Comparison of ENCODE assay signal across 25 cellular contexts in genomic region chr7:14606101-14606500, GRCh38.
A peak's percentile ranks its signal among the peaks of the same experiment; 100 is the strongest.
DNase-seq lines count a peak whose midpoint lies in the region; ATAC-seq and TF ChIP-seq lines count a peak whose summit lies in the region.
"Had no signal": no experiment of that assay in that cellular context is flagged by ENCODE, and none has a peak within 500 bp of the region (broad histone marks: within the 10 kb centered on the region; RNA-seq: fewer than 3 reads in every experiment).

No MANE protein-coding gene starts in this region.

- H3K9me3 ChIP-seq in HUES48 (ENCODE audit: control insufficient read depth, insufficient read depth, low read length) (no peaks in the 10 kb centered on the region), uterus (no peaks in the 10 kb centered on the region)
- H3K9me3 ChIP-seq in naive thymus-derived CD4-positive, alpha-beta T cell (ENCODE audit: control insufficient read depth in 2 of 3, low read length in 3 of 3): no peaks in the 10 kb centered on the region
- H3K9me3 ChIP-seq: A549, Peyer's patch, thyroid gland had no signal

- in situ Hi-C loops in brain microvascular endothelial cell (cut with HindIII; ENCODE audit: low pct_ligation_motif_present, low sequenced_read_pairs): no loop called here

- H3K27ac Mint-ChIP-seq in naive thymus-derived CD4-positive, alpha-beta T cell: no peak overlapping the region
- H3K27ac Mint-ChIP-seq: activated CD4-positive, alpha-beta memory T cell treated with anti-CD3 and anti-CD28 coated beads, Interleukin-2, amount 10 ng/mL, durations not matched to agents 7 days and 5 days; activated naive CD4-positive, alpha-beta T cell treated with anti-CD3 and anti-CD28 coated beads for 36 hours; activated T-cell treated with anti-CD3 and anti-CD28 coated beads, Interleukin-2, amount 50 U/mL, for 24 hours; CD4-positive, alpha-beta T cell; nephron; stimulated activated naive B cell treated with anti-CD40 and anti-IgM and Interleukin-4, amounts not matched to agents 10 μg/mL and 1 μg/mL and 100 μg/mL, for 72 hours had no signal

- no peaks in the 10 kb centered on the region for H3K36me3 ChIP-seq in ACC112 (ENCODE audit: insufficient read depth, low read length)
- no peaks in the 10 kb centered on the region for H3K36me3 ChIP-seq in HUES48 (ENCODE audit: control insufficient read depth, insufficient read depth, low read length)
- no peaks in the 10 kb centered on the region for H3K36me3 ChIP-seq in brain microvascular endothelial cell (replicated peaks)
- H3K36me3 ChIP-seq in uterus: no peaks in the 10 kb centered on the region
- no peaks in the 10 kb centered on the region for H3K36me3 ChIP-seq in naive thymus-derived CD4-positive, alpha-beta T cell (ENCODE audit: control insufficient read depth in 2 of 3, insufficient read depth in 3 of 3, low read length in 3 of 3)
- H3K36me3 ChIP-seq: Peyer's patch, thyroid gland had no signal

- H3K4me1 Mint-ChIP-seq in naive thymus-derived CD4-positive, alpha-beta T cell: no peaks in the 10 kb centered on the region
- H3K4me1 Mint-ChIP-seq: activated CD4-positive, alpha-beta memory T cell treated with anti-CD3 and anti-CD28 coated beads, Interleukin-2, amount 10 ng/mL, durations not matched to agents 7 days and 5 days; nephron; stimulated activated naive B cell treated with anti-CD40 and anti-IgM and Interleukin-4, amounts not matched to agents 10 μg/mL and 1 μg/mL and 100 μg/mL, for 72 hours had no signal

- no peaks in the 10 kb centered on the region for H3K79me2 ChIP-seq in ACC112 (ENCODE audit: control insufficient read depth, insufficient read depth, low read length, unreplicated experiment)

- H3K4me3 ChIP-seq in ACC112 (ENCODE audit: low read depth, low read length) (no peak overlapping the region), HUES48 (ENCODE audit: low read depth, low read length) (no peak overlapping the region), brain microvascular endothelial cell (ENCODE audit: low read depth, low read length) (no peak overlapping the region), uterus (no peak overlapping the region)
- H3K4me3 ChIP-seq in naive thymus-derived CD4-positive, alpha-beta T cell (ENCODE audit: low read length): no peak overlapping the region
- H3K4me3 ChIP-seq: A549, dorsolateral prefrontal cortex, Peyer's patch, thyroid gland had no signal

- H2AFZ ChIP-seq in ACC112 (ENCODE audit: low read length, unreplicated experiment): peak overlapping the region; percentile 57

- TF ChIP-seq CTCF in brain microvascular endothelial cell (IDR thresholded peaks at IDR 0.05; ENCODE audit: low read depth, low read length, missing control alignments) (no peak), uterus (IDR thresholded peaks at IDR 0.05) (no peak)

- H3K36me3 Mint-ChIP-seq in naive thymus-derived CD4-positive, alpha-beta T cell: no peaks in the 10 kb centered on the region
- H3K36me3 Mint-ChIP-seq: stimulated activated naive B cell treated with anti-CD40 and anti-IgM and Interleukin-4, amounts not matched to agents 10 μg/mL and 1 μg/mL and 100 μg/mL, for 72 hours had no signal

- TF ChIP-seq POLR2A in uterus (IDR thresholded peaks at IDR 0.05): no peak

- H3K27me3 ChIP-seq in ACC112 (ENCODE audit: insufficient read depth, low read length): no peaks in the 10 kb centered on the region
- no peaks in the 10 kb centered on the region for H3K27me3 ChIP-seq in HUES48 (ENCODE audit: control insufficient read depth, insufficient read depth, low read length)
- no peaks in the 10 kb centered on the region for H3K27me3 ChIP-seq in brain microvascular endothelial cell (replicated peaks)
- no peaks in the 10 kb centered on the region for H3K27me3 ChIP-seq in uterus
- no peaks in the 10 kb centered on the region for H3K27me3 ChIP-seq in naive thymus-derived CD4-positive, alpha-beta T cell (ENCODE audit: control insufficient read depth in 2 of 2, insufficient read depth in 2 of 2, low read length in 2 of 2)
- H3K27me3 ChIP-seq: dorsolateral prefrontal cortex, Peyer's patch, thyroid gland had no signal

- DNase-seq in brain microvascular endothelial cell (peak; percentile 48), kidney tubule cell (ENCODE audit: low spot score) (peak; percentile 32), uterus (no peak), NCI-H1092 (lab: John Stamatoyannopoulos, UW) (no peak)
- no peak for DNase-seq in naive thymus-derived CD4-positive, alpha-beta T cell
- no peak for DNase-seq in stimulated activated CD4-positive, alpha-beta T cell treated with anti-CD3 and anti-CD28 coated beads, Interleukin-2, amount 100 ng/mL, for 48 hours
- DNase-seq: activated CD4-positive, alpha-beta memory T cell treated with anti-CD3 and anti-CD28 coated beads, Interleukin-2, amount 10 ng/mL, durations not matched to agents 7 days and 5 days; activated naive CD4-positive, alpha-beta T cell treated with anti-CD3 and anti-CD28 coated beads for 36 hours; activated T-cell treated with anti-CD3 and anti-CD28 coated beads, Interleukin-2, amount 50 U/mL, for 24 hours; CD4-positive, alpha-beta T cell; dorsolateral prefrontal cortex; erythroblast; head of caudate nucleus; NCI-H1417 treated with DMSO at 0.1 percent for 48 hours; NCI-H2227 treated with DMSO at 0.1 percent for 48 hours; Peyer's patch; retina; stimulated activated CD4-positive, alpha-beta T cell treated with anti-CD3 and anti-CD28 coated beads, Interleukin-15, amount 100 ng/mL, for 24 hours; stimulated activated naive B cell treated with anti-CD40 and anti-IgM and Interleukin-4, amounts not matched to agents 10 μg/mL and 1 μg/mL and 100 μg/mL, for 72 hours; SW 1271; thyroid gland had no signal

- intact Hi-C loops in uterus (cut with DNase I; ENCODE audit: low total_unique reads): no loop called here
- intact Hi-C loops in naive thymus-derived CD4-positive, alpha-beta T cell (cut with micrococcal nuclease): no loop called here

- H3K9me3 Mint-ChIP-seq in naive thymus-derived CD4-positive, alpha-beta T cell: peaks cover 0 to 18% (median 2%) of the 10 kb centered on the region in 11 donors
- H3K9me3 Mint-ChIP-seq: activated CD4-positive, alpha-beta memory T cell treated with anti-CD3 and anti-CD28 coated beads, Interleukin-2, amount 10 ng/mL, durations not matched to agents 7 days and 5 days; activated T-cell treated with anti-CD3 and anti-CD28 coated beads, Interleukin-2, amount 50 U/mL, for 24 hours; CD4-positive, alpha-beta T cell; nephron had no signal

- CTCF ChIA-PET in naive thymus-derived CD4-positive, alpha-beta T cell (lab: Charles Lee): no interaction called here

- no peak overlapping the region for H3K4me3 Mint-ChIP-seq in naive thymus-derived CD4-positive, alpha-beta T cell
- H3K4me3 Mint-ChIP-seq: activated CD4-positive, alpha-beta memory T cell treated with anti-CD3 and anti-CD28 coated beads, Interleukin-2, amount 10 ng/mL, durations not matched to agents 7 days and 5 days; activated naive CD4-positive, alpha-beta T cell treated with anti-CD3 and anti-CD28 coated beads for 36 hours; activated T-cell treated with anti-CD3 and anti-CD28 coated beads, Interleukin-2, amount 50 U/mL, for 24 hours; CD4-positive, alpha-beta T cell; nephron; stimulated activated naive B cell treated with anti-CD40 and anti-IgM and Interleukin-4, amounts not matched to agents 10 μg/mL and 1 μg/mL and 100 μg/mL, for 72 hours had no signal

- POLR2A ChIA-PET in naive thymus-derived CD4-positive, alpha-beta T cell (lab: Charles Lee): no interaction called here

- no peak overlapping the region for H3K9ac ChIP-seq in HUES48 (ENCODE audit: low read depth, low read length)

- no peaks in the 10 kb centered on the region for H3K27me3 Mint-ChIP-seq in naive thymus-derived CD4-positive, alpha-beta T cell
- H3K27me3 Mint-ChIP-seq: activated CD4-positive, alpha-beta memory T cell treated with anti-CD3 and anti-CD28 coated beads, Interleukin-2, amount 10 ng/mL, durations not matched to agents 7 days and 5 days; activated T-cell treated with anti-CD3 and anti-CD28 coated beads, Interleukin-2, amount 50 U/mL, for 24 hours; CD4-positive, alpha-beta T cell; stimulated activated naive B cell treated with anti-CD40 and anti-IgM and Interleukin-4, amounts not matched to agents 10 μg/mL and 1 μg/mL and 100 μg/mL, for 72 hours had no signal

- ATAC-seq in naive thymus-derived CD4-positive, alpha-beta T cell: no peak
- ATAC-seq: A549; stimulated activated naive B cell treated with anti-CD40 and anti-IgM and Interleukin-4, amounts not matched to agents 10 μg/mL and 1 μg/mL and 100 μg/mL, for 72 hours had no signal

- H3K4me1 ChIP-seq in ACC112 (ENCODE audit: control insufficient read depth, insufficient read depth, low read length, unreplicated experiment): peaks cover 8% of the 10 kb centered on the region
- no peaks in the 10 kb centered on the region for H3K4me1 ChIP-seq in HUES48 (ENCODE audit: control insufficient read depth, insufficient read depth, low read length)
- no peaks in the 10 kb centered on the region for H3K4me1 ChIP-seq in uterus
- no peaks in the 10 kb centered on the region for H3K4me1 ChIP-seq in naive thymus-derived CD4-positive, alpha-beta T cell (ENCODE audit: control insufficient read depth in 2 of 2, insufficient read depth in 2 of 2, low read length in 2 of 2)
- H3K4me1 ChIP-seq: A549, Peyer's patch, thyroid gland had no signal

- H3K27ac ChIP-seq in ACC112 (ENCODE audit: low read depth, low read length): no peak overlapping the region
- peak overlapping the region; percentile 27 for H3K27ac ChIP-seq in HUES48 (ENCODE audit: low read depth, low read length)
- no peak overlapping the region for H3K27ac ChIP-seq in brain microvascular endothelial cell
- no peak overlapping the region for H3K27ac ChIP-seq in uterus
- H3K27ac ChIP-seq in naive thymus-derived CD4-positive, alpha-beta T cell (ENCODE audit: low read depth, low read length): no peak overlapping the region
- H3K27ac ChIP-seq: A549, dorsolateral prefrontal cortex, Peyer's patch, thyroid gland had no signal

Comparison
In these comparisons a context has a peak if more than half of its experiments do, and no peak if none do; other contexts are left out.
1. DNase-seq: peak in brain microvascular endothelial cell (single experiment) and kidney tubule cell (single experiment); none in uterus (0 of 2), NCI-H1092 (single experiment), naive thymus-derived CD4-positive, alpha-beta T cell (0 of 9) and stimulated activated CD4-positive, alpha-beta T cell treated with anti-CD3 and anti-CD28 coated beads, Interleukin-2, amount 100 ng/mL, for 48 hours (0 of 2).